ENCODE assay signal across 9 cellular contexts in the genomic region with DNA sequence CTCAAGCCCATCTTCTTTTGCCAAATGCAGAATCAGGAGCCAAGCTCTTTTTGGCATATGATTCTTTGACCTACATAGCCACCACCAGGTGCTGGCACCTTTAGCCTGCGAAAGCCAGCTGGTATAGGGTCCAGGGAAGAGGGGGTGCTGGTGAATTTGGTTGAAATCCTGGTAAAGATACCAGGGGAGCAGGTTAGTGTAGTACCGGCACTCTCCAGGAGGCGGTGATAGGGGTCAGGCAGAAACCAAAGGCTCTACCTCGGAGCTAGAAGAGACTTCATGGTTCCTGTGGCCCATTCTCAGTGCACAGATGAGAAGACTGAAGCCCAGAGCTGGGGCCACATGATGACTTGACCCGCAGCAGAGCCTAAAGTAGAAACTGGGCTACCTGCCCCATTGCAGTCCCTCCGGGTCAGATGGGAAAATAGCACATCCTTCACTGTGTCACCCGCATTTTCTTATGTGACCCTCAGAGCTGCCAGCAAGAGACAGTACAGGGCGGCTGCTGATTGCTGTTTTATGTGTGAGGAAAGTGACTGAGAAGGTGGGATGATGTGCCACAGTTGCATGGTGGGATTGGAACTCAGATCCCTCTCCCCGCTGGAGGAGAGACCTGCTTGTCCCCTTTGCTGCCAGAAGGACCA. TPM values are rescaled to one million over a fixed set of nuclear protein-coding genes. Genes with fewer than 3 reads are reported as not detected.
A peak's percentile ranks its signal among the peaks of the same experiment; 100 is the strongest.
DNase-seq lines count a peak whose midpoint lies in the region; ATAC-seq and TF ChIP-seq lines count a peak whose summit lies in the region.
"Had no signal": no experiment of that assay in that cellular context is flagged by ENCODE, and none has a peak within 500 bp of the region (broad histone marks: within the 10 kb centered on the region; RNA-seq: fewer than 3 reads in every experiment).

No MANE protein-coding gene starts in this region.

- 70 to 76% (median 73%) methylated on average over 7 to 9 of the region's 9 CpGs for WGBS in spleen, 5 donors

- H3K9me3 Mint-ChIP-seq in activated T-helper 2 cell treated with anti-CD3 and anti-CD28 coated beads, Interferon-gamma antibody, Interleukin-2, Interleukin-4, amounts not matched to agents 10 μg/mL and 5 μg/mL and 100 μg/mL, durations not matched to agents 14 hours and 24 hours and 36 hours: no peaks in the 10 kb centered on the region

- DNase-seq in AML-193 (lab: John Stamatoyannopoulos, UW): peak; percentile 18 to 40
- peak; percentile 70 to 86 (median 86) for DNase-seq in Peyer's patch
- DNase-seq in activated T-helper 2 cell treated with anti-CD3 and anti-CD28 coated beads, Interferon-gamma antibody, Interleukin-2, Interleukin-4, amounts not matched to agents 10 μg/mL and 5 μg/mL and 100 μg/mL, durations not matched to agents 14 hours and 24 hours and 36 hours (ENCODE audit: low spot score): peak; percentile 63
- peak in 36 of 42 donors; percentile 17 to 78 (median 42) for DNase-seq in head of caudate nucleus
- DNase-seq in spleen: peak; percentile 85
- no peak for DNase-seq in midbrain (lab: John Stamatoyannopoulos, UW)

- no peak overlapping the region for H3K4me3 ChIP-seq in Peyer's patch
- H3K4me3 ChIP-seq in spleen: no peak overlapping the region

- H3K27ac Mint-ChIP-seq in activated T-helper 2 cell treated with anti-CD3 and anti-CD28 coated beads, Interferon-gamma antibody, Interleukin-2, Interleukin-4, amounts not matched to agents 10 μg/mL and 5 μg/mL and 100 μg/mL, durations not matched to agents 14 hours and 24 hours and 36 hours: peak overlapping the region; percentile 40

- H3K36me3 ChIP-seq in Peyer's patch: peaks cover 0 to 46% (median 0%) of the 10 kb centered on the region in 3 donors
- peaks cover 8 to 83% (median 44%) of the 10 kb centered on the region in 6 donors for H3K36me3 ChIP-seq in spleen

- TF ChIP-seq CTCF in Peyer's patch (IDR thresholded peaks at IDR 0.05): peak; percentile 66 to 82 (median 77)
- TF ChIP-seq CTCF in spleen (IDR thresholded peaks at IDR 0.05 in 8 of 11, conservative IDR thresholded peaks at IDR 0.05 in 3 of 11): peak; percentile 66 to 90 (median 86)

- H3K4me1 ChIP-seq in Peyer's patch (peaks cover 0 to 10% (median 4%) of the 10 kb centered on the region in 4 donors), spleen (peaks cover 19 to 84% (median 56%) of the 10 kb centered on the region in 6 donors)

- H3K9me3 ChIP-seq in Peyer's patch (no peaks in the 10 kb centered on the region), spleen (no peaks in the 10 kb centered on the region)

- peaks cover 90% of the 10 kb centered on the region for H3K36me3 Mint-ChIP-seq in activated T-helper 2 cell treated with anti-CD3 and anti-CD28 coated beads, Interferon-gamma antibody, Interleukin-2, Interleukin-4, amounts not matched to agents 10 μg/mL and 5 μg/mL and 100 μg/mL, durations not matched to agents 14 hours and 24 hours and 36 hours (ENCODE audit: low read depth)

- no peak overlapping the region for H3K4me3 Mint-ChIP-seq in activated T-helper 2 cell treated with anti-CD3 and anti-CD28 coated beads, Interferon-gamma antibody, Interleukin-2, Interleukin-4, amounts not matched to agents 10 μg/mL and 5 μg/mL and 100 μg/mL, durations not matched to agents 14 hours and 24 hours and 36 hours (ENCODE audit: low read depth)

- intact Hi-C loops in activated T-helper 2 cell treated with anti-CD3 and anti-CD28 coated beads, Interferon-gamma antibody, Interleukin-2, Interleukin-4, amounts not matched to agents 10 μg/mL and 5 μg/mL and 100 μg/mL, durations not matched to agents 14 hours and 24 hours and 36 hours (cut with micrococcal nuclease): loop anchor here (1.0 kb wide), 1 partner anchor 74 kb away; no protein-coding TSS in a partner anchor
- intact Hi-C loops in head of caudate nucleus (cut with DNase I): loop anchor here (5.0 kb wide), 1 partner anchor 178 kb away; no protein-coding TSS in a partner anchor
- intact Hi-C loops in spleen (cut with DNase I; ENCODE audit: low total_unique reads): loop anchor here (5.0 kb wide), 1 partner anchor 178 kb away; no protein-coding TSS in a partner anchor

- peaks cover 47% of the 10 kb centered on the region for H3K4me1 Mint-ChIP-seq in activated T-helper 2 cell treated with anti-CD3 and anti-CD28 coated beads, Interferon-gamma antibody, Interleukin-2, Interleukin-4, amounts not matched to agents 10 μg/mL and 5 μg/mL and 100 μg/mL, durations not matched to agents 14 hours and 24 hours and 36 hours (ENCODE audit: low read depth)

- H3K27me3 ChIP-seq in Peyer's patch (no peaks in the 10 kb centered on the region), spleen (replicated peaks in 1 of 7) (no peaks in the 10 kb centered on the region)

- peak; percentile 29 for ATAC-seq in GM19351 (IDR thresholded peaks at IDR 0.05; ENCODE audit: unreplicated experiment)
- ATAC-seq in GM18502 (IDR thresholded peaks at IDR 0.05; ENCODE audit: poor library complexity, unreplicated experiment): no peak

- H3K27ac ChIP-seq in Peyer's patch (peak overlapping the region in 1 of 4 donors; percentile 63), spleen (peak overlapping the region in 5 of 8 donors; percentile 13 to 77 (median 73))

- H3K27me3 Mint-ChIP-seq in activated T-helper 2 cell treated with anti-CD3 and anti-CD28 coated beads, Interferon-gamma antibody, Interleukin-2, Interleukin-4, amounts not matched to agents 10 μg/mL and 5 μg/mL and 100 μg/mL, durations not matched to agents 14 hours and 24 hours and 36 hours (ENCODE audit: low read depth): no peaks in the 10 kb centered on the region

- TF ChIP-seq POLR2A in Peyer's patch (IDR thresholded peaks at IDR 0.05): no peak
- TF ChIP-seq POLR2A in spleen (IDR thresholded peaks at IDR 0.05): no peak

RNA-seq across cellular contexts. Expression of a gene that starts 36.0 kb away (rescaled TPM):
- total RNA-seq in Peyer's patch (not detected), spleen (1 to 10 TPM in 1 of 7 donors, not detected in 6; 2.2 TPM)
- not detected in 2 replicates for total RNA-seq in activated T-helper 2 cell treated with anti-CD3 and anti-CD28 coated beads, Interferon-gamma antibody, Interleukin-2, Interleukin-4, amounts not matched to agents 10 μg/mL and 5 μg/mL and 100 μg/mL, durations not matched to agents 14 hours and 24 hours and 36 hours
- under 1 TPM in 2 of 3 donors, not detected in 1; 0.09 to 0.12 TPM for polyA plus RNA-seq in spleen
- total RNA-seq: renal cortical epithelial cell had no signal

RNA-seq across cellular contexts. Expression of a gene that starts 37.7 kb away (rescaled TPM):
- 1 to 10 TPM in 1 of 4 donors, under 1 TPM in 1, not detected in 2; 0.85 to 2.0 TPM for total RNA-seq in Peyer's patch
- total RNA-seq in activated T-helper 2 cell treated with anti-CD3 and anti-CD28 coated beads, Interferon-gamma antibody, Interleukin-2, Interleukin-4, amounts not matched to agents 10 μg/mL and 5 μg/mL and 100 μg/mL, durations not matched to agents 14 hours and 24 hours and 36 hours: 4.2 and 5.8 TPM in 2 replicates
- total RNA-seq in spleen: 10 to 100 TPM in 1 of 7 donors, 1 to 10 TPM in 6; 3.0 to 23.2 (median 6.2) TPM
- polyA plus RNA-seq in spleen: 1 to 10 TPM; 3.8 to 5.7 (median 4.4) TPM
- total RNA-seq: renal cortical epithelial cell had no signal

RNA-seq across cellular contexts. Expression of a gene that starts 49.9 kb away (rescaled TPM):
- total RNA-seq in Peyer's patch (10 to 100 TPM; 49.6 to 92.4 (median 59.6) TPM), spleen (100 to 1,000 TPM in 5 of 7 donors, 10 to 100 TPM in 2; 82.0 to 129 (median 104) TPM)
- 92.3 and 98.8 TPM in 2 replicates for total RNA-seq in activated T-helper 2 cell treated with anti-CD3 and anti-CD28 coated beads, Interferon-gamma antibody, Interleukin-2, Interleukin-4, amounts not matched to agents 10 μg/mL and 5 μg/mL and 100 μg/mL, durations not matched to agents 14 hours and 24 hours and 36 hours
- 10 to 100 TPM; 42.2 to 68.1 (median 53.4) TPM for polyA plus RNA-seq in spleen
